8 cellular contexts compared by ENCODE assay signal in genomic region chr21:36980280-36981048, GRCh38. TPM values are rescaled to one million over a fixed set of nuclear protein-coding genes. Genes with fewer than 3 reads are reported as not detected.
DNase-seq lines count a peak whose midpoint lies in the region; ATAC-seq and TF ChIP-seq lines count a peak whose summit lies in the region.

No MANE protein-coding gene starts in this region.

- H3K36me3 Mint-ChIP-seq in activated T-cell treated with anti-CD3 and anti-CD28 coated beads, Interleukin-2, amount 50 U/mL, for 4 hours (ENCODE audit: insufficient read depth) = no peaks in the 10 kb centered on the region

- peaks cover 19% of the 10 kb centered on the region for H3K4me1 Mint-ChIP-seq in activated T-cell treated with anti-CD3 and anti-CD28 coated beads, Interleukin-2, amount 50 U/mL, for 4 hours (ENCODE audit: low read depth)

- H3K27me3 ChIP-seq in heart left ventricle (no peaks in the 10 kb centered on the region), rectal smooth muscle tissue (ENCODE audit: control insufficient read depth, insufficient read depth, low read length) (no peaks in the 10 kb centered on the region)

- no peak for TF ChIP-seq POLR2A in heart left ventricle (IDR thresholded peaks at IDR 0.05)

- no peaks in the 10 kb centered on the region for H3K36me3 ChIP-seq in heart left ventricle
- H3K36me3 ChIP-seq in rectal smooth muscle tissue (ENCODE audit: control insufficient read depth, insufficient read depth, low read length) = no peaks in the 10 kb centered on the region

- 3 to 5% (median 3%) methylated on average over 28 to 53 of the region's 53 CpGs for WGBS in heart left ventricle, 4 donors

- peak overlapping the region; percentile 64 for H3K4me3 Mint-ChIP-seq in activated T-cell treated with anti-CD3 and anti-CD28 coated beads, Interleukin-2, amount 50 U/mL, for 4 hours

- ATAC-seq in activated T-cell treated with anti-CD3 and anti-CD28 coated beads, Interleukin-2, amount 50 U/mL, for 4 hours = peak; percentile 35 to 45
- peak; percentile 54 to 85 (median 79) for ATAC-seq in heart left ventricle
- ATAC-seq in GM19452 (IDR thresholded peaks at IDR 0.05; ENCODE audit: unreplicated experiment) = no peak

- no peaks in the 10 kb centered on the region for H3K9me3 Mint-ChIP-seq in activated T-cell treated with anti-CD3 and anti-CD28 coated beads, Interleukin-2, amount 50 U/mL, for 4 hours

- no peaks in the 10 kb centered on the region for H3K9me3 ChIP-seq in heart left ventricle

- H3K4me3 ChIP-seq in heart left ventricle = peak overlapping the region; percentile 32 to 70 (median 57)
- peak overlapping the region; percentile 57 for H3K4me3 ChIP-seq in rectal smooth muscle tissue (ENCODE audit: low read length)

- DNase-seq in stimulated activated CD4-positive, alpha-beta T cell treated with anti-CD3 and anti-CD28 coated beads, Interleukin-15, amount 100 ng/mL, for 24 hours = peak; percentile 24
- DNase-seq in stimulated activated CD4-positive, alpha-beta T cell treated with anti-CD3 and anti-CD28 coated beads, Interleukin-4, amount 100 ng/mL, for 4 hours = no peak
- no peak for DNase-seq in activated T-cell treated with anti-CD3 and anti-CD28 coated beads, Interleukin-2, amount 50 U/mL, for 4 hours
- DNase-seq in heart left ventricle (peak in 4 of 5 donors; percentile 20 to 69 (median 37)), CD1c-positive myeloid dendritic cell (ENCODE audit: extremely low spot score) (no peak), RKO (ENCODE audit: low spot score) (no peak)

- H3K27me3 Mint-ChIP-seq in activated T-cell treated with anti-CD3 and anti-CD28 coated beads, Interleukin-2, amount 50 U/mL, for 4 hours (ENCODE audit: low read depth) = no peaks in the 10 kb centered on the region

- no peak overlapping the region for H3K9ac ChIP-seq in rectal smooth muscle tissue (ENCODE audit: low read length)

- intact Hi-C loops in heart left ventricle (cut with DNase I) = loop anchor here in 1 of 10 donors (2.0 kb wide), 1 partner anchor 28 kb away; no protein-coding TSS in a partner anchor

- TF ChIP-seq CTCF in heart left ventricle (IDR thresholded peaks at IDR 0.05) = peak in 1 of 12 donors; percentile 5

- H3K4me1 ChIP-seq in heart left ventricle = peaks cover 0 to 24% (median 10%) of the 10 kb centered on the region in 12 donors
- peaks cover 3% of the 10 kb centered on the region for H3K4me1 ChIP-seq in rectal smooth muscle tissue (ENCODE audit: control insufficient read depth, insufficient read depth, low read length)

- H3K27ac ChIP-seq in heart left ventricle = peak overlapping the region in 5 of 12 donors; percentile 31 to 46 (median 34)
- no peak overlapping the region for H3K27ac ChIP-seq in rectal smooth muscle tissue (ENCODE audit: low read depth, low read length)

RNA-seq across cellular contexts. Expression of gene HLCS, which starts 14.0 kb away (rescaled TPM):
- total RNA-seq in activated T-cell treated with anti-CD3 and anti-CD28 coated beads, Interleukin-2, amount 50 U/mL, for 4 hours = 1 to 10 TPM; 7.1 to 8.6 (median 8.3) TPM
- total RNA-seq in heart left ventricle = 10 to 100 TPM in 2 of 9 donors, 1 to 10 TPM in 7; 5.3 to 15.2 (median 7.1) TPM
- polyA plus RNA-seq in heart left ventricle = 1 to 10 TPM; 1.8 to 4.9 TPM

RNA-seq across cellular contexts. Expression of gene RIPPLY3, which starts 26.0 kb away (rescaled TPM):
- total RNA-seq in activated T-cell treated with anti-CD3 and anti-CD28 coated beads, Interleukin-2, amount 50 U/mL, for 4 hours = not detected
- not detected for total RNA-seq in heart left ventricle
- not detected for polyA plus RNA-seq in heart left ventricle

Comparison
In these comparisons a context has a peak if more than half of its experiments do, and no peak if none do; other contexts are left out.
1. DNase-seq: peak in stimulated activated CD4-positive, alpha-beta T cell treated with anti-CD3 and anti-CD28 coated beads, Interleukin-15, amount 100 ng/mL, for 24 hours (single experiment) and heart left ventricle (4 of 5); none in stimulated activated CD4-positive, alpha-beta T cell treated with anti-CD3 and anti-CD28 coated beads, Interleukin-4, amount 100 ng/mL, for 4 hours (0 of 2), activated T-cell treated with anti-CD3 and anti-CD28 coated beads, Interleukin-2, amount 50 U/mL, for 4 hours (single experiment), CD1c-positive myeloid dendritic cell (single experiment) and RKO (single experiment).